Comparison of ENCODE assay signal across 32 cellular contexts in the genomic region with DNA sequence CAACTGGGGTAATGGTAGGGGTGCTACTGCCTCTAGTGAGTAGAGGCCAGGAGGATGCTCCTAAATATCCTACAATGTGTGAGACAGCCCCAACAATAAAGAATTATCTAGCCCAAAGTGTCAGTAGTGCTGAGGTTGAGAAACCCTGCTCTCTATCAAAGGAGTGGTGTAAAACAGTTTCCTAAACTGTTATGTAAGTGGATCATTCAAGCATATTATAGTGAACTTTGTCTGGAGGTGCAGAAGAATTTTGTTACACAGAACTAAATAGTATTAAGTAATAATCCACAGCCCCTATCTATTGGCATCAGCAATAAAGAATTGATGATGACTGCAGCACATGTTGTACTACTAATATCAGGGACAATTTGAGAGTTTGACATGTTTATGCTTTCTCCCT. TPM values are rescaled to one million over a fixed set of nuclear protein-coding genes. Genes with fewer than 3 reads are reported as not detected.
DNase-seq lines count a peak whose midpoint lies in the region; ATAC-seq, FAIRE-seq and TF ChIP-seq lines count a peak whose summit lies in the region.
"Had no signal": no experiment of that assay in that cellular context is flagged by ENCODE, and none has a peak within 500 bp of the region (broad histone marks: within the 10 kb centered on the region; RNA-seq: fewer than 3 reads in every experiment).

No MANE protein-coding gene starts in this region.

- intact Hi-C loops in HepG2 (cut with micrococcal nuclease; ENCODE audit: unreplicated experiment) (no loop called here), esophagus squamous epithelium (cut with DNase I) (loop anchor here (10.0 kb wide), 1 partner anchor 68 kb away; no protein-coding TSS in a partner anchor), right lobe of liver (cut with DNase I) (loop anchor here (10.0 kb wide), 2 partner anchors 48 to 68 kb away; a partner anchor contains a TSS)

- no peak overlapping the region for H3K9ac ChIP-seq in liver (ENCODE audit: low read depth in 1 of 2, low read length in 2 of 2)
- no peak overlapping the region for H3K9ac ChIP-seq in HepG2 (ENCODE audit: insufficient read depth, low read depth, low read length)
- H3K9ac ChIP-seq: BLaER1 had no signal

- H3K36me3 ChIP-seq in liver (ENCODE audit: control insufficient read depth in 4 of 4, insufficient read depth in 3 of 4, low read depth in 1 of 4, low read length in 3 of 4) (peaks cover 6 to 20% (median 15%) of the 10 kb centered on the region in 4 donors), HepG2 (replicated peaks in 1 of 2; ENCODE audit: control insufficient read depth in 1 of 2, insufficient read depth in 2 of 2, low read length in 2 of 2) (peaks cover 13 to 35% of the 10 kb centered on the region in 2 experiments), esophagus squamous epithelium (peaks cover 13 to 84% (median 15%) of the 10 kb centered on the region in 3 donors), right lobe of liver (peaks cover 0 to 32% (median 9%) of the 10 kb centered on the region in 4 donors)

- in situ Hi-C loops in HepG2 (cut with HindIII; ENCODE audit: extremely low pct_ligation_motif_present, low pct_unique_long_range_greater_than_20kb): loop anchor here (5.0 kb wide), 1 partner anchor 85 kb away; no protein-coding TSS in a partner anchor

- DNase-seq in HepG2 (ENCODE audit: low spot score) (no peak), esophagus squamous epithelium (lab: John Stamatoyannopoulos, UW) (no peak), right lobe of liver (no peak), NCI-H2029 treated with DMSO at 0.1 percent for 48 hours (lab: John Stamatoyannopoulos, UW) (no peak)
- DNase-seq in stimulated activated CD4-positive, alpha-beta T cell treated with anti-CD3 and anti-CD28 coated beads, Interleukin-2, amount 100 ng/mL, for 24 hours: no peak
- DNase-seq: 8988T; ACHN; BE2C; C1 segment of cervical spinal cord; CD4-positive, alpha-beta memory T cell; CD4-positive, CD25-positive, alpha-beta regulatory T cell; CD8-positive, alpha-beta memory T cell; COR-L47; DMS 273 treated with DMSO at 0.1 percent for 48 hours; DMS153; DMS53; DMS79; DND-41; EL; GDM1 had no signal

- no peak overlapping the region for H2AFZ ChIP-seq in HepG2 (ENCODE audit: low read length)

- H3K27ac ChIP-seq in liver (ENCODE audit: low read depth in 1 of 2, low read length in 2 of 2) (peak overlapping the region; percentile 31 to 42), HepG2 (ENCODE audit: extremely low read length, insufficient read depth, low read length) (no peak overlapping the region), esophagus squamous epithelium (peak overlapping the region in 3 of 4 donors; percentile 58 to 74 (median 61)), right lobe of liver (peak overlapping the region in 2 of 3 donors; percentile 50 to 53)
- H3K27ac ChIP-seq: BLaER1 had no signal

- no peaks in the 10 kb centered on the region for H4K20me1 ChIP-seq in HepG2 (ENCODE audit: insufficient read depth, low read length)

- H3K4me3 ChIP-seq in liver (ENCODE audit: low read depth in 1 of 3, low read length in 3 of 3): no peak overlapping the region
- no peak overlapping the region for H3K4me3 ChIP-seq in HepG2 (replicated peaks in 1 of 3; ENCODE audit: insufficient read depth in 1 of 3, low read depth in 2 of 3, low read length in 3 of 3)
- no peak overlapping the region for H3K4me3 ChIP-seq in esophagus squamous epithelium
- H3K4me3 ChIP-seq in right lobe of liver: no peak overlapping the region
- H3K4me3 ChIP-seq: BLaER1, GM12878 had no signal

- TF ChIP-seq EP300 in HepG2 (IDR thresholded peaks at IDR 0.05; ENCODE audit: low read depth in 2 of 2, low read length in 2 of 2) (no peak), HepG2 (CRISPR knock-in tag; IDR thresholded peaks at IDR 0.05; ENCODE audit: borderline replicate concordance) (no peak)

- POLR2A ChIA-PET in HepG2 (lab: Yijun Ruan, JAX): no interaction called here

- BruUV-seq in HepG2 (replicated peaks; lab: Mats Ljungman, UMichigan): no TSS peak

- TF ChIP-seq RAD21 in liver (IDR thresholded peaks at IDR 0.05) (peak; percentile 13 to 20), HepG2 (CRISPR knock-in tag; IDR thresholded peaks at IDR 0.05) (no peak)

- no peaks in the 10 kb centered on the region for H3K9me3 ChIP-seq in liver (ENCODE audit: control insufficient read depth in 4 of 4, low read length in 3 of 4)
- H3K9me3 ChIP-seq in HepG2 (ENCODE audit: low read length): no peaks in the 10 kb centered on the region
- H3K9me3 ChIP-seq in esophagus squamous epithelium: no peaks in the 10 kb centered on the region
- no peaks in the 10 kb centered on the region for H3K9me3 ChIP-seq in right lobe of liver
- H3K9me3 ChIP-seq: BE2C, BLaER1 had no signal

- H3K4me1 ChIP-seq in liver (ENCODE audit: control insufficient read depth in 4 of 4, insufficient read depth in 4 of 4, low read length in 3 of 4) (peaks cover 2 to 33% (median 24%) of the 10 kb centered on the region in 4 donors), HepG2 (ENCODE audit: insufficient read depth, low read length) (peaks cover 45% of the 10 kb centered on the region), esophagus squamous epithelium (peaks cover 0 to 28% (median 5%) of the 10 kb centered on the region in 3 donors), right lobe of liver (peaks cover 0 to 55% (median 19%) of the 10 kb centered on the region in 4 donors)
- H3K4me1 ChIP-seq: BE2C, BLaER1 had no signal

- TF ChIP-seq CTCF in liver (IDR thresholded peaks at IDR 0.05; ENCODE audit: low read depth, low read length, missing input control): no peak
- no peak for TF ChIP-seq CTCF in HepG2 (CRISPR knock-in tag; IDR thresholded peaks at IDR 0.05)
- TF ChIP-seq CTCF in esophagus squamous epithelium (IDR thresholded peaks at IDR 0.05): no peak
- no peak for TF ChIP-seq CTCF in right lobe of liver (IDR thresholded peaks at IDR 0.05)

- no peak for TF ChIP-seq POLR2A in HepG2 (IDR thresholded peaks at IDR 0.05; ENCODE audit: insufficient read depth in 1 of 2, low read depth in 2 of 2, low read length in 2 of 2)
- no peak for TF ChIP-seq POLR2A in esophagus squamous epithelium (IDR thresholded peaks at IDR 0.05)
- TF ChIP-seq POLR2A in right lobe of liver (IDR thresholded peaks at IDR 0.05): no peak

- CTCF ChIA-PET in HepG2 (lab: Yijun Ruan, JAX; ENCODE audit: low intra/inter-chr PET ratio, low total read pairs): interaction anchor here (4.8 kb wide), 1 partner anchor 93 kb away, joined by 20 read pairs; no protein-coding TSS in a partner anchor

- H3K27me3 ChIP-seq in liver (ENCODE audit: control insufficient read depth in 4 of 4, insufficient read depth in 4 of 4, low read length in 3 of 4) (no peaks in the 10 kb centered on the region), HepG2 (ENCODE audit: control insufficient read depth in 1 of 2, insufficient read depth in 2 of 2, low read length in 2 of 2) (no peaks in the 10 kb centered on the region), esophagus squamous epithelium (no peaks in the 10 kb centered on the region), right lobe of liver (no peaks in the 10 kb centered on the region)
- H3K27me3 ChIP-seq: BE2C, BLaER1 had no signal

- no peak for ATAC-seq in HepG2
- ATAC-seq in right lobe of liver: peak; percentile 60 to 73 (median 69)
- ATAC-seq in HG02981 (IDR thresholded peaks at IDR 0.05; ENCODE audit: unreplicated experiment): no peak
- ATAC-seq: GM12878 had no signal

- no peak for FAIRE-seq in HepG2 (lab: Jason Lieb, UNC)
- FAIRE-seq: A204.1, GM12878, GM12892, GM18507 had no signal

- H3K79me2 ChIP-seq in HepG2 (ENCODE audit: insufficient read depth, low read length): no peaks in the 10 kb centered on the region

- no peak overlapping the region for H3K4me2 ChIP-seq in HepG2 (ENCODE audit: low read depth, low read length)
- H3K4me2 ChIP-seq: BLaER1 had no signal

RNA-seq across cellular contexts. Expression of a gene that starts 20.3 kb away (rescaled TPM):
- 10 to 100 TPM; 16.5 to 20.8 TPM for total RNA-seq in liver
- polyA plus RNA-seq in liver: 10 to 100 TPM; 10.9 to 20.7 TPM
- 18.9 and 22.8 TPM in 2 replicates for total RNA-seq in HepG2 (2016; rRNA removed; fragmentation: Illumina TruSeq; extraction: Trizol)
- 8.4 and 12.5 TPM in 2 replicates for total RNA-seq in HepG2 (2016; cell fraction: cytosol; rRNA removed; fragmentation: Illumina TruSeq; extraction: Trizol; ENCODE audit: low read depth)
- total RNA-seq in HepG2 (2016; cell fraction: insoluble cytoplasmic fraction; rRNA removed; fragmentation: Illumina TruSeq; extraction: Trizol): 15.6 and 22.5 TPM in 2 replicates
- total RNA-seq in HepG2 (2016; cell fraction: membrane; rRNA removed; fragmentation: Illumina TruSeq; extraction: Trizol): 6.5 and 7.5 TPM in 2 replicates
- total RNA-seq in HepG2 (2016; cell fraction: nucleus; rRNA removed; fragmentation: Illumina TruSeq; extraction: Trizol): 16.0 and 18.6 TPM in 2 replicates
- polyA plus RNA-seq in HepG2 (2011; rRNA removed): 21.3 and 23.6 TPM in 2 replicates
- polyA plus RNA-seq in HepG2 (2011; cell fraction: cytosol; rRNA removed): 17.2 and 22.5 TPM in 2 replicates
- polyA plus RNA-seq in HepG2 (2011; cell fraction: nucleus; rRNA removed): 28.5 and 36.4 TPM in 2 replicates
- 11.0 and 12.1 TPM in 2 replicates for polyA plus RNA-seq in HepG2 (2012)
- polyA plus RNA-seq in HepG2 (2016; cell fraction: cytosol; fragmentation: Illumina TruSeq; extraction: Trizol; ENCODE audit: low read depth): 2.0 and 3.5 TPM in 2 replicates
- polyA plus RNA-seq in HepG2 (2016; cell fraction: insoluble cytoplasmic fraction; fragmentation: Illumina TruSeq; extraction: Trizol; ENCODE audit: low read depth): 16.5 and 17.4 TPM in 2 replicates
- 4.3 and 5.2 TPM in 2 replicates for polyA plus RNA-seq in HepG2 (2016; cell fraction: membrane; fragmentation: Illumina TruSeq; extraction: Trizol; ENCODE audit: low read depth)
- polyA plus RNA-seq in HepG2 (2016; cell fraction: nucleus; fragmentation: Illumina TruSeq; extraction: Trizol; ENCODE audit: insufficient read depth, low read depth): 24.5 and 28.0 TPM in 2 replicates
- 22.4 and 80.2 TPM in 2 replicates for polyA minus RNA-seq in HepG2 (2011; rRNA and poly(A)+ RNA removed; ENCODE audit: low replicate concordance)
- 6.8 and 10.1 TPM in 2 replicates for polyA minus RNA-seq in HepG2 (2011; cell fraction: cytosol; rRNA and poly(A)+ RNA removed)
- 20.9 and 25.6 TPM in 2 replicates for polyA minus RNA-seq in HepG2 (2011; cell fraction: nucleus; rRNA and poly(A)+ RNA removed)
- total RNA-seq in esophagus squamous epithelium: 10 to 100 TPM; 10.5 to 16.5 (median 13.7) TPM
- 10 to 100 TPM; 16.1 to 32.1 (median 22.4) TPM for total RNA-seq in right lobe of liver

RNA-seq across cellular contexts. Expression of a gene that starts 40.9 kb away (rescaled TPM):
- total RNA-seq in liver (1 to 10 TPM; 5.1 to 8.1 TPM), HepG2 (2016; rRNA removed; fragmentation: Illumina TruSeq; extraction: Trizol) (0.13 and 0.42 TPM in 2 replicates), esophagus squamous epithelium (1,000 to 10,000 TPM in 1 of 4 donors, 100 to 1,000 TPM in 3; 311 to 1,013 (median 406) TPM), right lobe of liver (10 to 100 TPM in 5 of 6 experiments, 1 to 10 TPM in 1; 8.8 to 26.7 (median 14.9) TPM)
- polyA plus RNA-seq in liver (10 to 100 TPM; 17.0 to 22.5 TPM), HepG2 (2011; rRNA removed) (1.0 and 1.4 TPM in 2 replicates)
- total RNA-seq in HepG2 (2016; cell fraction: cytosol; rRNA removed; fragmentation: Illumina TruSeq; extraction: Trizol; ENCODE audit: low read depth): 0.20 and 0.26 TPM in 2 replicates
- total RNA-seq in HepG2 (2016; cell fraction: insoluble cytoplasmic fraction; rRNA removed; fragmentation: Illumina TruSeq; extraction: Trizol): 0.32 TPM in 1 of 2 replicates, not detected in the other
- total RNA-seq in HepG2 (2016; cell fraction: membrane; rRNA removed; fragmentation: Illumina TruSeq; extraction: Trizol): 0.19 and 0.31 TPM in 2 replicates
- total RNA-seq in HepG2 (2016; cell fraction: nucleus; rRNA removed; fragmentation: Illumina TruSeq; extraction: Trizol): 0.53 and 0.84 TPM in 2 replicates
- 0.47 and 0.51 TPM in 2 replicates for polyA plus RNA-seq in HepG2 (2011; cell fraction: cytosol; rRNA removed)
- polyA plus RNA-seq in HepG2 (2011; cell fraction: nucleus; rRNA removed): 4.9 and 5.0 TPM in 2 replicates
- polyA plus RNA-seq in HepG2 (2012): 0.64 and 1.1 TPM in 2 replicates
- 0.29 and 0.53 TPM in 2 replicates for polyA plus RNA-seq in HepG2 (2016; cell fraction: cytosol; fragmentation: Illumina TruSeq; extraction: Trizol; ENCODE audit: low read depth)
- 0.15 TPM in 1 of 2 replicates, not detected in the other for polyA plus RNA-seq in HepG2 (2016; cell fraction: insoluble cytoplasmic fraction; fragmentation: Illumina TruSeq; extraction: Trizol; ENCODE audit: low read depth)
- polyA plus RNA-seq in HepG2 (2016; cell fraction: membrane; fragmentation: Illumina TruSeq; extraction: Trizol; ENCODE audit: low read depth): 0.24 and 0.42 TPM in 2 replicates
- 3.5 TPM in 2 replicates for polyA plus RNA-seq in HepG2 (2016; cell fraction: nucleus; fragmentation: Illumina TruSeq; extraction: Trizol; ENCODE audit: insufficient read depth, low read depth)
- polyA minus RNA-seq in HepG2 (2011; rRNA and poly(A)+ RNA removed; ENCODE audit: low replicate concordance): 0.20 and 8.4 TPM in 2 replicates
- polyA minus RNA-seq in HepG2 (2011; cell fraction: cytosol; rRNA and poly(A)+ RNA removed): 0.69 TPM in 1 of 2 replicates, not detected in the other
- 0.90 and 0.99 TPM in 2 replicates for polyA minus RNA-seq in HepG2 (2011; cell fraction: nucleus; rRNA and poly(A)+ RNA removed)
- polyA plus RNA-seq: CD14-positive monocyte; CD4-positive, alpha-beta memory T cell had no signal

RNA-seq across cellular contexts. Expression of a gene that starts 48.6 kb away (rescaled TPM):
- not detected for total RNA-seq in liver
- polyA plus RNA-seq in liver: not detected
- 0.71 TPM in 1 of 2 replicates, not detected in the other for total RNA-seq in HepG2 (2016; rRNA removed; fragmentation: Illumina TruSeq; extraction: Trizol)
- total RNA-seq in HepG2 (2016; cell fraction: cytosol; rRNA removed; fragmentation: Illumina TruSeq; extraction: Trizol; ENCODE audit: low read depth): 1.2 and 1.9 TPM in 2 replicates
- 0.40 and 1.6 TPM in 2 replicates for total RNA-seq in HepG2 (2016; cell fraction: insoluble cytoplasmic fraction; rRNA removed; fragmentation: Illumina TruSeq; extraction: Trizol)
- 1.9 and 2.4 TPM in 2 replicates for total RNA-seq in HepG2 (2016; cell fraction: membrane; rRNA removed; fragmentation: Illumina TruSeq; extraction: Trizol)
- total RNA-seq in HepG2 (2016; cell fraction: nucleus; rRNA removed; fragmentation: Illumina TruSeq; extraction: Trizol): 0.84 TPM in 1 of 2 replicates, not detected in the other
- 0.20 and 0.33 TPM in 2 replicates for polyA plus RNA-seq in HepG2 (2011; rRNA removed)
- polyA plus RNA-seq in HepG2 (2011; cell fraction: cytosol; rRNA removed): 0.48 TPM in 1 of 2 replicates, not detected in the other
- 0.45 TPM in 1 of 2 replicates, not detected in the other for polyA plus RNA-seq in HepG2 (2011; cell fraction: nucleus; rRNA removed)
- polyA plus RNA-seq in HepG2 (2012): 0.41 and 0.44 TPM in 2 replicates
- 1.0 and 1.6 TPM in 2 replicates for polyA plus RNA-seq in HepG2 (2016; cell fraction: cytosol; fragmentation: Illumina TruSeq; extraction: Trizol; ENCODE audit: low read depth)
- 0.53 and 1.0 TPM in 2 replicates for polyA plus RNA-seq in HepG2 (2016; cell fraction: insoluble cytoplasmic fraction; fragmentation: Illumina TruSeq; extraction: Trizol; ENCODE audit: low read depth)
- 0.48 and 1.3 TPM in 2 replicates for polyA plus RNA-seq in HepG2 (2016; cell fraction: membrane; fragmentation: Illumina TruSeq; extraction: Trizol; ENCODE audit: low read depth)
- polyA plus RNA-seq in HepG2 (2016; cell fraction: nucleus; fragmentation: Illumina TruSeq; extraction: Trizol; ENCODE audit: insufficient read depth, low read depth): 3.8 and 3.9 TPM in 2 replicates
- polyA minus RNA-seq in HepG2 (2011; rRNA and poly(A)+ RNA removed; ENCODE audit: low replicate concordance): not detected in 2 replicates
- polyA minus RNA-seq in HepG2 (2011; cell fraction: cytosol; rRNA and poly(A)+ RNA removed): not detected in 2 replicates
- 1.6 TPM in 1 of 2 replicates, not detected in the other for polyA minus RNA-seq in HepG2 (2011; cell fraction: nucleus; rRNA and poly(A)+ RNA removed)
- 1 to 10 TPM in 1 of 4 donors, not detected in 3; 3.6 TPM for total RNA-seq in esophagus squamous epithelium
- total RNA-seq in right lobe of liver: not detected
- total RNA-seq: A673; CD4-positive, CD25-positive, alpha-beta regulatory T cell; CD8-positive, alpha-beta memory T cell; Daoy; G401 had no signal
- polyA plus RNA-seq: AG04450; CD14-positive monocyte; CD8-positive, alpha-beta memory T cell had no signal

Comparison
In these comparisons a context has a peak if more than half of its experiments do, and no peak if none do; other contexts are left out.
1. ATAC-seq: peak in right lobe of liver (4 of 4); none in HepG2 (single experiment) and HG02981 (single experiment).
2. RNA of a gene that starts 40.9 kb away (total RNA-seq): 311 to 1,013 TPM in esophagus squamous epithelium; 8.8 to 26.7 TPM in right lobe of liver, 5.1 to 8.1 TPM in liver and 0.13 to 0.84 TPM in HepG2; every median in the first group is over 10 times any median in the second.